21 cellular contexts compared by ENCODE assay signal in genomic region chr12:19428261-19428660, GRCh38. TPM values are rescaled to one million over a fixed set of nuclear protein-coding genes. Genes with fewer than 3 reads are reported as not detected.
DNase-seq lines count a peak whose midpoint lies in the region; ATAC-seq, FAIRE-seq and TF ChIP-seq lines count a peak whose summit lies in the region.
"Had no signal": no experiment of that assay in that cellular context is flagged by ENCODE, and none has a peak within 500 bp of the region (broad histone marks: within the 10 kb centered on the region; RNA-seq: fewer than 3 reads in every experiment).

No MANE protein-coding gene starts in this region.

- H3K27me3 ChIP-seq in bronchial epithelial cell (ENCODE audit: control insufficient read depth, insufficient read depth, low read length), result no peaks in the 10 kb centered on the region
- H3K27me3 ChIP-seq in osteoblast (ENCODE audit: insufficient read depth, low read length), result no peaks in the 10 kb centered on the region
- no peaks in the 10 kb centered on the region for H3K27me3 ChIP-seq in thyroid gland
- H3K27me3 ChIP-seq: neural progenitor cell, right atrium auricular region had no signal

- H3K9me3 ChIP-seq in osteoblast (ENCODE audit: low read depth, low read length), result no peaks in the 10 kb centered on the region
- no peaks in the 10 kb centered on the region for H3K9me3 ChIP-seq in thyroid gland

- TF ChIP-seq POLR2A in thyroid gland (IDR thresholded peaks at IDR 0.05), result no peak

- intact Hi-C loops in thyroid gland (cut with DNase I), result no loop called here

- H3K27ac ChIP-seq in osteoblast (ENCODE audit: low read depth, low read length) (no peak overlapping the region), thyroid gland (no peak overlapping the region)
- H3K27ac ChIP-seq: neural progenitor cell, right atrium auricular region had no signal

- H2AFZ ChIP-seq in osteoblast (ENCODE audit: low read length), result peak overlapping the region; percentile 46
- H2AFZ ChIP-seq: neural progenitor cell had no signal

- H3K79me2 ChIP-seq in osteoblast (ENCODE audit: insufficient read depth, low read length), result no peaks in the 10 kb centered on the region

- H4K20me1 ChIP-seq in osteoblast (ENCODE audit: insufficient read depth, low read length), result no peaks in the 10 kb centered on the region

- FAIRE-seq in bronchial epithelial cell (lab: Jason Lieb, UNC), result no peak
- FAIRE-seq: urothelium cell line had no signal

- WGBS in thyroid gland, 2 donors, result 87 to 88% methylated on average over 5 of the region's 5 CpGs

- H3K4me1 ChIP-seq in osteoblast (ENCODE audit: insufficient read depth, low read length) (peaks cover 18% of the 10 kb centered on the region), thyroid gland (no peaks in the 10 kb centered on the region)
- H3K4me1 ChIP-seq: right atrium auricular region had no signal

- DNase-seq in GF-D8 (lab: John Stamatoyannopoulos, UW) (peak; percentile 69), NCI-H226 (peak; percentile 11), bronchial epithelial cell (ENCODE audit: low read depth) (peak; percentile 45), osteoblast (ENCODE audit: insufficient read length, low spot score, missing footprints) (no peak), hepatic stellate cell (ENCODE audit: low spot score) (no peak), GM10266 (ENCODE audit: extremely low spot score) (no peak), thyroid gland (no peak)
- DNase-seq: activated T-cell treated with anti-CD3 and anti-CD28 coated beads, Interleukin-2, amount 50 U/mL, for 4 hours; COR-L47; EL; HFFc6; hippocampal formation; kidney glomerular epithelial cell; NCI-H1092; NCI-H774; stimulated activated naive CD8-positive, alpha-beta T cell treated with anti-CD3 and anti-CD28 coated beads, Interleukin-15, Interleukin-2, amounts not matched to agents 100 U/mL and 50 U/mL, for 24 hours had no signal

- no peak overlapping the region for H3K4me2 ChIP-seq in osteoblast (ENCODE audit: insufficient read depth, low read length)
- H3K4me2 ChIP-seq: neural progenitor cell had no signal

- H3K36me3 ChIP-seq in bronchial epithelial cell (ENCODE audit: control insufficient read depth, insufficient read depth, low read length) (no peaks in the 10 kb centered on the region), osteoblast (ENCODE audit: insufficient read depth, low read length) (no peaks in the 10 kb centered on the region), thyroid gland (no peaks in the 10 kb centered on the region)
- H3K36me3 ChIP-seq: neural progenitor cell, right atrium auricular region had no signal

- TF ChIP-seq CTCF in bronchial epithelial cell (IDR thresholded peaks at IDR 0.05; ENCODE audit: insufficient read depth, low read length, severe bottlenecking) (no peak), osteoblast (IDR thresholded peaks at IDR 0.05; ENCODE audit: extremely low read depth, low read depth, low read length) (no peak), GM10266 (IDR thresholded peaks at IDR 0.05; ENCODE audit: control insufficient read depth, insufficient read depth, low read depth, missing control alignments) (no peak), thyroid gland (IDR thresholded peaks at IDR 0.05) (no peak)

- ATAC-seq in HG02884 (IDR thresholded peaks at IDR 0.05; ENCODE audit: unreplicated experiment), result no peak
- ATAC-seq: activated T-cell treated with anti-CD3 and anti-CD28 coated beads, Interleukin-2, amount 50 U/mL, for 4 hours; Panc1; stimulated activated naive CD8-positive, alpha-beta T cell treated with anti-CD3 and anti-CD28 coated beads, Interleukin-15, Interleukin-2, amounts not matched to agents 100 U/mL and 50 U/mL, for 24 hours had no signal

- H3K4me3 ChIP-seq in bronchial epithelial cell (ENCODE audit: low read depth, low read length) (no peak overlapping the region), osteoblast (ENCODE audit: insufficient read depth, low read length) (no peak overlapping the region), thyroid gland (replicated peaks in 1 of 3) (no peak overlapping the region)
- H3K4me3 ChIP-seq: neural progenitor cell, right atrium auricular region had no signal

RNA-seq across cellular contexts. Expression of gene AEBP2, which starts 11.0 kb away (rescaled TPM):
- total RNA-seq in bronchial epithelial cell (12.6 and 18.2 TPM in 2 replicates), osteoblast (19.2 and 20.0 TPM in 2 replicates), thyroid gland (10 to 100 TPM; 27.9 to 57.5 (median 41.1) TPM)

Comparison
In these comparisons a context has a peak if more than half of its experiments do, and no peak if none do; other contexts are left out.
1. DNase-seq: peak in GF-D8 (single experiment), NCI-H226 (single experiment) and bronchial epithelial cell (single experiment); none in osteoblast (single experiment), hepatic stellate cell (single experiment), GM10266 (single experiment) and thyroid gland (0 of 2).